Comparison of ENCODE assay signal across 8 cellular contexts in the genomic region with DNA sequence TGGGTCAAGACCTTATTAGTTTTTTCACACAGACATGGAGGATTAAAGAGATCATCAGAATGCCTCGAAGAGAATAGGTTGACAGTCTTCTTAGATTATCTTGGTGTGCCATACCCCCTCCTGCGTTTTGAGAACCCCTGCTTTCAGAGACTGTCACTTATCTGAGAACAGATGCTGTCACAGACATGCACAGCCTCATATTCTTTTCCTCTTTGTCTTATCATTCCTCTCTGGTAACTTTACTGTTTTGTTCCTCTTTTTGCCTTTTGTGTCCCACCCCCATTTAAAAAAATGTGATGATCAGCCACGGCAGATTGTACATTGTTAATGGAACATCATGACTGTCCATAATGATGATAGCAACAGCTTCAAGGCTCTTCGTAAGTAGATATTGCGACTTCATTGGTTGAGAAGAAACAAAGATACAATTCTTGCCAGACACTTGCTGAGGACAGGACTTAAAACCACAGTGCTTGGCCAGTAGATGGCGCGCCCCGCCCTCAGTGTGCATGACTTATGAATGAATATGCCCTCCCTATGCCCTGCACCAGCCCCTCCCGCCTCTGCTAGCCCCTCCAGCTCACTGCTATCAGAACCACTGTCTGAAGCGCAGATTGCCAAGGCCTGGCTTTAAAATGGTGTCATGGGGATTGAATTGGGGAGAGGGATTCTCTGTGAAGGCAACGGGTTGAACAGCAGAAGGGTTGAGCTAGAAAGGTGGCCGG. TPM values are rescaled to one million over a fixed set of nuclear protein-coding genes. Genes with fewer than 3 reads are reported as not detected.
A peak's percentile ranks its signal among the peaks of the same experiment; 100 is the strongest.
DNase-seq lines count a peak whose midpoint lies in the region; ATAC-seq and TF ChIP-seq lines count a peak whose summit lies in the region.

No MANE protein-coding gene starts in this region.

- CTCF ChIA-PET in CD4-positive, alpha-beta T cell (lab: Charles Lee), result interaction anchor here (0.6 to 10.5 kb wide), 40 partner anchors 9 to 362 kb away, joined by 3 to 187 read pairs (median 4); a partner anchor contains a TSS

- DNase-seq in CD4-positive, alpha-beta T cell, result peak; percentile 79 to 92 (median 86)
- DNase-seq in NCI-H146 (lab: John Stamatoyannopoulos, UW), result peak; percentile 78
- DNase-seq in SW480 (ENCODE audit: low spot score), result peak; percentile 83
- DNase-seq in activated naive CD4-positive, alpha-beta T cell treated with anti-CD3 and anti-CD28 coated beads, Interleukin-2, amount 50 U/mL, for 72 hours (ENCODE audit: low spot score in 2 of 2), result peak; percentile 81 to 86
- DNase-seq in Right ventricle myocardium superior, result peak; percentile 96
- DNase-seq in psoas muscle, result peak; percentile 86 to 94
- no peak for DNase-seq in vagina (ENCODE audit: extremely low spot score in 2 of 2)

- no peaks in the 10 kb centered on the region for H3K9me3 Mint-ChIP-seq in CD4-positive, alpha-beta T cell
- H3K9me3 Mint-ChIP-seq in activated naive CD4-positive, alpha-beta T cell treated with anti-CD3 and anti-CD28 coated beads, Interleukin-2, amount 50 U/mL, for 72 hours, result no peaks in the 10 kb centered on the region

- H3K4me1 Mint-ChIP-seq in CD4-positive, alpha-beta T cell (ENCODE audit: low read depth), result peaks cover 25% of the 10 kb centered on the region

- H3K36me3 Mint-ChIP-seq in CD4-positive, alpha-beta T cell (ENCODE audit: low read depth), result peaks cover 18% of the 10 kb centered on the region
- H3K36me3 Mint-ChIP-seq in activated naive CD4-positive, alpha-beta T cell treated with anti-CD3 and anti-CD28 coated beads, Interleukin-2, amount 50 U/mL, for 72 hours, result peaks cover 7 to 8% of the 10 kb centered on the region in 2 donors

- peak overlapping the region; percentile 70 for H3K27ac Mint-ChIP-seq in CD4-positive, alpha-beta T cell
- peak overlapping the region in 1 of 2 donors; percentile 11 for H3K27ac Mint-ChIP-seq in activated naive CD4-positive, alpha-beta T cell treated with anti-CD3 and anti-CD28 coated beads, Interleukin-2, amount 50 U/mL, for 72 hours

- POLR2A ChIA-PET in CD4-positive, alpha-beta T cell (lab: Charles Lee), result interaction anchor here (0.6 to 6.8 kb wide), 9 partner anchors 8 to 368 kb away, joined by 3 to 129 read pairs (median 4); a partner anchor contains a TSS

- peaks cover 0 to under 1% of the 10 kb centered on the region in 2 donors for H3K36me3 ChIP-seq in psoas muscle (ENCODE audit: insufficient read depth in 1 of 2, low read depth in 1 of 2)
- H3K36me3 ChIP-seq in vagina, result no peaks in the 10 kb centered on the region

- intact Hi-C loops in CD4-positive, alpha-beta T cell (cut with DNase I, micrococcal nuclease), result loop anchor here (1.0 to 10.0 kb wide), 5 partner anchors 229 to 660 kb away; a partner anchor contains a TSS
- intact Hi-C loops in Right ventricle myocardium superior (cut with DNase I), result loop anchor here (5.0 to 10.0 kb wide), 3 partner anchors 103 to 253 kb away; no protein-coding TSS in a partner anchor
- intact Hi-C loops in psoas muscle (cut with DNase I), result loop anchor here in 1 of 2 donors (2.0 to 5.0 kb wide), 3 partner anchors 228 to 314 kb away; no protein-coding TSS in a partner anchor
- intact Hi-C loops in vagina (cut with DNase I), result loop anchor here (10.0 kb wide), 1 partner anchor 100 kb away; no protein-coding TSS in a partner anchor

- H3K4me3 ChIP-seq in psoas muscle (no peak overlapping the region), vagina (no peak overlapping the region)

- 13 to 19% (median 14%) methylated on average over 12 of the region's 12 CpGs for WGBS in psoas muscle, 3 donors

- H3K27me3 ChIP-seq in CD4-positive, alpha-beta T cell (ENCODE audit: control insufficient read depth, insufficient read depth, low read length), result no peaks in the 10 kb centered on the region
- H3K27me3 ChIP-seq in psoas muscle (ENCODE audit: insufficient read depth in 3 of 3, low read length in 2 of 3) (no peaks in the 10 kb centered on the region), vagina (no peaks in the 10 kb centered on the region)

- peaks cover 10% of the 10 kb centered on the region for H3K4me1 ChIP-seq in psoas muscle
- peaks cover 15% of the 10 kb centered on the region for H3K4me1 ChIP-seq in vagina

- no peaks in the 10 kb centered on the region for H3K27me3 Mint-ChIP-seq in CD4-positive, alpha-beta T cell

- peak; percentile 33 for ATAC-seq in CD4-positive, alpha-beta T cell (ENCODE audit: poor library complexity)
- ATAC-seq in GM21786 (IDR thresholded peaks at IDR 0.05; ENCODE audit: unreplicated experiment) (peak; percentile 40), Right ventricle myocardium superior (ENCODE audit: poor library complexity) (peak; percentile 50), psoas muscle (peak; percentile 58 to 67 (median 64))
- peak; percentile 43 to 58 for ATAC-seq in activated naive CD4-positive, alpha-beta T cell treated with anti-CD3 and anti-CD28 coated beads, Interleukin-2, amount 50 U/mL, for 72 hours

- H3K27ac ChIP-seq in CD4-positive, alpha-beta T cell (ENCODE audit: low read depth, low read length), result no peak overlapping the region
- H3K27ac ChIP-seq in psoas muscle (no peak overlapping the region), vagina (no peak overlapping the region)

- TF ChIP-seq CTCF in CD4-positive, alpha-beta T cell (IDR thresholded peaks at IDR 0.05), result peak; percentile 87
- peak; percentile 86 for TF ChIP-seq CTCF in psoas muscle (IDR thresholded peaks at IDR 0.05)
- peak; percentile 72 to 92 (median 74) for TF ChIP-seq CTCF in vagina (IDR thresholded peaks at IDR 0.05)

- H3K4me3 Mint-ChIP-seq in CD4-positive, alpha-beta T cell, result peak overlapping the region; percentile 87

- TF ChIP-seq POLR2A in vagina (IDR thresholded peaks at IDR 0.05), result no peak

- H3K9me3 ChIP-seq in CD4-positive, alpha-beta T cell (ENCODE audit: control insufficient read depth, low read length), result no peaks in the 10 kb centered on the region
- no peaks in the 10 kb centered on the region for H3K9me3 ChIP-seq in psoas muscle
- H3K9me3 ChIP-seq in vagina, result no peaks in the 10 kb centered on the region

RNA-seq across cellular contexts. Expression of a gene that starts 2.6 kb away (rescaled TPM):
- 10 to 100 TPM; 80.2 to 83.4 TPM for total RNA-seq in CD4-positive, alpha-beta T cell
- 10 to 100 TPM; 56.8 to 65.3 TPM for total RNA-seq in activated naive CD4-positive, alpha-beta T cell treated with anti-CD3 and anti-CD28 coated beads, Interleukin-2, amount 50 U/mL, for 72 hours
- total RNA-seq in Right ventricle myocardium superior, result 14.6 TPM
- total RNA-seq in psoas muscle, result 10 to 100 TPM in 1 of 4 donors, 1 to 10 TPM in 3; 6.5 to 12.3 (median 7.6) TPM
- 10 to 100 TPM in 1 of 3 donors, 1 to 10 TPM in 2; 4.4 to 54.7 (median 4.5) TPM for polyA plus RNA-seq in psoas muscle
- 8.1 TPM for total RNA-seq in vagina

RNA-seq across cellular contexts. Expression of a gene that starts 8.1 kb away (rescaled TPM):
- 10 to 100 TPM; 49.3 to 52.5 TPM for total RNA-seq in CD4-positive, alpha-beta T cell
- 10 to 100 TPM; 79.7 to 92.9 TPM for total RNA-seq in activated naive CD4-positive, alpha-beta T cell treated with anti-CD3 and anti-CD28 coated beads, Interleukin-2, amount 50 U/mL, for 72 hours
- total RNA-seq in Right ventricle myocardium superior, result 42.6 TPM
- 100 to 1,000 TPM in 3 of 4 donors, 10 to 100 TPM in 1; 66.6 to 161 (median 111) TPM for total RNA-seq in psoas muscle
- polyA plus RNA-seq in psoas muscle, result 100 to 1,000 TPM in 2 of 3 donors, 10 to 100 TPM in 1; 78.7 to 281 (median 158) TPM
- total RNA-seq in vagina, result 26.0 TPM

Comparison
In these comparisons a context has a peak if more than half of its experiments do, and no peak if none do; other contexts are left out.
1. DNase-seq: peak in CD4-positive, alpha-beta T cell (10 of 10), NCI-H146 (single experiment), SW480 (single experiment), activated naive CD4-positive, alpha-beta T cell treated with anti-CD3 and anti-CD28 coated beads, Interleukin-2, amount 50 U/mL, for 72 hours (2 of 2), Right ventricle myocardium superior (single experiment) and psoas muscle (2 of 2); none in vagina (0 of 2).
2. Peak in every context shown above with its lines, with median percentiles within 50 percentile points of each other: ATAC-seq and CTCF ChIP-seq.